Comparison of ENCODE assay signal across 18 cellular contexts in genomic region chr2:3236300-3236699, GRCh38.
A peak's percentile ranks its signal among the peaks of the same experiment; 100 is the strongest.
DNase-seq lines count a peak whose midpoint lies in the region; ATAC-seq and TF ChIP-seq lines count a peak whose summit lies in the region.
"Had no signal": no experiment of that assay in that cellular context is flagged by ENCODE, and none has a peak within 500 bp of the region (broad histone marks: within the 10 kb centered on the region; RNA-seq: fewer than 3 reads in every experiment).

No MANE protein-coding gene starts in this region.

- POLR2A ChIA-PET in activated CD8-positive, alpha-beta T cell treated with anti-CD3 and anti-CD28 coated beads, Interleukin-2, amount 10 ng/mL, durations not matched to agents 7 days and 5 days (lab: Charles Lee), result no interaction called here
- POLR2A ChIA-PET in activated CD8-positive, alpha-beta T cell treated with anti-CD3 and anti-CD28 coated beads for 36 hours (lab: Charles Lee), result interaction anchor here (0.9 kb wide), 1 partner anchor 143 kb away, joined by 3 read pairs; the partner anchor contains the start of gene TRAPPC12

- intact Hi-C loops in activated CD8-positive, alpha-beta T cell treated with anti-CD3 and anti-CD28 coated beads for 36 hours (cut with micrococcal nuclease), result no loop called here

- H3K36me3 Mint-ChIP-seq in activated CD8-positive, alpha-beta T cell treated with anti-CD3 and anti-CD28 coated beads, Interleukin-2, amount 10 ng/mL, durations not matched to agents 7 days and 5 days (ENCODE audit: low read depth), result peaks cover 34% of the 10 kb centered on the region
- peaks cover 25% of the 10 kb centered on the region for H3K36me3 Mint-ChIP-seq in activated CD8-positive, alpha-beta T cell treated with anti-CD3 and anti-CD28 coated beads for 36 hours (ENCODE audit: low read depth)
- peaks cover 0 to 13% (median 11%) of the 10 kb centered on the region in 3 experiments; a peak in 5 of 7 replicates for H3K36me3 Mint-ChIP-seq in H9 (ENCODE audit: insufficient read depth in 1 of 3, low read depth in 3 of 3)
- peaks cover 5% of the 10 kb centered on the region for H3K36me3 Mint-ChIP-seq in stimulated activated effector memory CD8-positive, alpha-beta T cell treated with anti-CD3 and anti-CD28 coated beads, Interleukin-12 subunit alpha, Interleukin-12 subunit beta, amount 100 ng/mL, for 72 hours

- H3K4ac ChIP-seq in H9 (ENCODE audit: low read depth, low read length), result no peak overlapping the region

- no peak overlapping the region for H4K5ac ChIP-seq in H9 (ENCODE audit: insufficient read length, low read depth, low read length)

- H3K4me3 ChIP-seq in epithelial cell of esophagus (ENCODE audit: low read length), result no peak overlapping the region
- H3K4me3 ChIP-seq: GM23248 had no signal

- H3K23me2 ChIP-seq in H9 (ENCODE audit: insufficient read length, low read depth, low read length, poor library complexity, severe bottlenecking), result no peaks in the 10 kb centered on the region

- no peak overlapping the region for H2AK5ac ChIP-seq in H9 (ENCODE audit: insufficient read length, low read length)

- H3K9me3 ChIP-seq in H9 (ENCODE audit: control insufficient read depth, low read depth, low read length), result no peaks in the 10 kb centered on the region

- H3K23ac ChIP-seq in H9 (ENCODE audit: insufficient read length, low read depth, low read length), result no peak overlapping the region

- H3K9me3 Mint-ChIP-seq in activated CD8-positive, alpha-beta T cell treated with anti-CD3 and anti-CD28 coated beads, Interleukin-2, amount 10 ng/mL, durations not matched to agents 7 days and 5 days (ENCODE audit: insufficient read depth), result no peaks in the 10 kb centered on the region
- no peaks in the 10 kb centered on the region for H3K9me3 Mint-ChIP-seq in activated CD8-positive, alpha-beta T cell treated with anti-CD3 and anti-CD28 coated beads for 36 hours
- peaks cover 2 to 6% of the 10 kb centered on the region in 2 experiments; a peak in 3 of 5 replicates for H3K9me3 Mint-ChIP-seq in H9
- H3K9me3 Mint-ChIP-seq in stimulated activated effector memory CD8-positive, alpha-beta T cell treated with anti-CD3 and anti-CD28 coated beads, Interleukin-12 subunit alpha, Interleukin-12 subunit beta, amount 100 ng/mL, for 72 hours, result no peaks in the 10 kb centered on the region

- H2BK5ac ChIP-seq in H9 (ENCODE audit: insufficient read length, low read length), result no peak overlapping the region

- no peak overlapping the region for H4K91ac ChIP-seq in H9 (ENCODE audit: insufficient read length, low read depth, low read length)

- no peak overlapping the region for H3K14ac ChIP-seq in H9 (ENCODE audit: insufficient read depth, low read length)

- no peaks in the 10 kb centered on the region for H3K79me1 ChIP-seq in H9 (ENCODE audit: insufficient read depth, low read depth, low read length, poor library complexity, severe bottlenecking)

- no peaks in the 10 kb centered on the region for H3K79me2 ChIP-seq in H9 (ENCODE audit: insufficient read depth, low read length)

- no peaks in the 10 kb centered on the region for H3K4me1 ChIP-seq in H9 (ENCODE audit: insufficient read depth, low read length)

- H3K4me2 ChIP-seq in H9 (ENCODE audit: insufficient read depth, insufficient read length, low read length), result no peak overlapping the region
- H3K4me2 ChIP-seq: KMS-11 had no signal

- peaks cover 15% of the 10 kb centered on the region for H3K4me1 Mint-ChIP-seq in activated CD8-positive, alpha-beta T cell treated with anti-CD3 and anti-CD28 coated beads, Interleukin-2, amount 10 ng/mL, durations not matched to agents 7 days and 5 days (ENCODE audit: low read depth)
- H3K4me1 Mint-ChIP-seq in activated CD8-positive, alpha-beta T cell treated with anti-CD3 and anti-CD28 coated beads for 36 hours (ENCODE audit: low read depth), result peaks cover 16% of the 10 kb centered on the region
- H3K4me1 Mint-ChIP-seq in H9, result peaks cover 0 to 6% of the 10 kb centered on the region in 2 experiments; a peak in 1 of 4 replicates
- peaks cover 20% of the 10 kb centered on the region for H3K4me1 Mint-ChIP-seq in stimulated activated effector memory CD8-positive, alpha-beta T cell treated with anti-CD3 and anti-CD28 coated beads, Interleukin-12 subunit alpha, Interleukin-12 subunit beta, amount 100 ng/mL, for 72 hours

- H3K27ac ChIP-seq in H9 (ENCODE audit: insufficient read length, low read depth, low read length), result no peak overlapping the region
- H3K27ac ChIP-seq: C4-2B, GM23248 had no signal

- peak overlapping the region; percentile 19 for H3K27ac Mint-ChIP-seq in activated CD8-positive, alpha-beta T cell treated with anti-CD3 and anti-CD28 coated beads, Interleukin-2, amount 10 ng/mL, durations not matched to agents 7 days and 5 days
- no peak overlapping the region for H3K27ac Mint-ChIP-seq in activated CD8-positive, alpha-beta T cell treated with anti-CD3 and anti-CD28 coated beads for 36 hours
- peak overlapping the region in 2 of 3 experiments; percentile 35 to 71; a peak in 1 of 7 replicates for H3K27ac Mint-ChIP-seq in H9
- peak overlapping the region; percentile 54 for H3K27ac Mint-ChIP-seq in stimulated activated effector memory CD8-positive, alpha-beta T cell treated with anti-CD3 and anti-CD28 coated beads, Interleukin-12 subunit alpha, Interleukin-12 subunit beta, amount 100 ng/mL, for 72 hours

- H3K18ac ChIP-seq in H9 (ENCODE audit: insufficient read length, low read depth, low read length), result no peak overlapping the region

- H3K9ac ChIP-seq in H9 (ENCODE audit: extremely low read depth, insufficient read length, low read length), result no peak overlapping the region
- H3K9ac ChIP-seq: GM23248, KMS-11 had no signal

- no peak for DNase-seq in activated CD8-positive, alpha-beta T cell treated with anti-CD3 and anti-CD28 coated beads, Interleukin-2, amount 10 ng/mL, durations not matched to agents 7 days and 5 days
- DNase-seq in activated CD8-positive, alpha-beta T cell treated with anti-CD3 and anti-CD28 coated beads for 36 hours, result no peak
- no peak for DNase-seq in H9
- DNase-seq in epithelial cell of esophagus (ENCODE audit: low read depth), result peak; percentile 19
- no peak for DNase-seq in stimulated activated effector memory CD8-positive, alpha-beta T cell treated with anti-CD3 and anti-CD28 coated beads, Interleukin-12 subunit alpha, Interleukin-12 subunit beta, amount 100 ng/mL, for 72 hours (ENCODE audit: low spot score in 2 of 2)
- no peak for DNase-seq in omental fat pad (ENCODE audit: low spot score)
- DNase-seq in SK-N-DZ (ENCODE audit: low spot score), result no peak
- DNase-seq: DMS 273 treated with DMSO at 0.1 percent for 48 hours, GDM1, GM23248, NCI-H1092, NCI-H146, NCI-H2081, NCI-H510A, NCI-H774 had no signal

- no peak overlapping the region for H2AFZ ChIP-seq in H9 (ENCODE audit: low read length)
- H2AFZ ChIP-seq: GM23248 had no signal

- no peak for ATAC-seq in activated CD8-positive, alpha-beta T cell treated with anti-CD3 and anti-CD28 coated beads, Interleukin-2, amount 10 ng/mL, durations not matched to agents 7 days and 5 days
- no peak for ATAC-seq in activated CD8-positive, alpha-beta T cell treated with anti-CD3 and anti-CD28 coated beads for 36 hours
- no peak for ATAC-seq in stimulated activated effector memory CD8-positive, alpha-beta T cell treated with anti-CD3 and anti-CD28 coated beads, Interleukin-12 subunit alpha, Interleukin-12 subunit beta, amount 100 ng/mL, for 72 hours
- no peak for ATAC-seq in omental fat pad (ENCODE audit: low FRiP score)
- ATAC-seq in HG03280 (IDR thresholded peaks at IDR 0.05; ENCODE audit: unreplicated experiment), result no peak

- no peak overlapping the region for H4K8ac ChIP-seq in H9 (replicated peaks; ENCODE audit: insufficient read length, low read depth, low read length)

- no peak overlapping the region for H3K56ac ChIP-seq in H9 (ENCODE audit: insufficient read length, low read depth, low read length)

- no peak overlapping the region for H3T11ph ChIP-seq in H9 (ENCODE audit: low read length)

- no peak overlapping the region for H3K4me3 Mint-ChIP-seq in activated CD8-positive, alpha-beta T cell treated with anti-CD3 and anti-CD28 coated beads, Interleukin-2, amount 10 ng/mL, durations not matched to agents 7 days and 5 days
- H3K4me3 Mint-ChIP-seq in activated CD8-positive, alpha-beta T cell treated with anti-CD3 and anti-CD28 coated beads for 36 hours, result no peak overlapping the region
- no peak overlapping the region for H3K4me3 Mint-ChIP-seq in H9
- no peak overlapping the region for H3K4me3 Mint-ChIP-seq in stimulated activated effector memory CD8-positive, alpha-beta T cell treated with anti-CD3 and anti-CD28 coated beads, Interleukin-12 subunit alpha, Interleukin-12 subunit beta, amount 100 ng/mL, for 72 hours

- TF ChIP-seq CTCF in activated CD8-positive, alpha-beta T cell treated with anti-CD3 and anti-CD28 coated beads for 36 hours (IDR thresholded peaks at IDR 0.05), result no peak
- TF ChIP-seq CTCF in H9 (conservative IDR thresholded peaks at IDR 0.05) (no peak), epithelial cell of esophagus (IDR thresholded peaks at IDR 0.05; ENCODE audit: insufficient read depth, low read depth, low read length, missing control alignments) (no peak), omental fat pad (IDR thresholded peaks at IDR 0.05) (no peak)

- no peak overlapping the region for H2BK120ac ChIP-seq in H9 (ENCODE audit: low read depth, low read length, poor library complexity, severe bottlenecking)

- no peak overlapping the region for H2BK20ac ChIP-seq in H9 (ENCODE audit: low read depth, low read length, poor library complexity, severe bottlenecking)

- no peaks in the 10 kb centered on the region for H4K20me1 ChIP-seq in H9 (ENCODE audit: control insufficient read depth, insufficient read depth, insufficient read length)

- no peaks in the 10 kb centered on the region for H3K27me3 ChIP-seq in H9 (ENCODE audit: insufficient read depth, low read length)

- H3K27me3 Mint-ChIP-seq in activated CD8-positive, alpha-beta T cell treated with anti-CD3 and anti-CD28 coated beads, Interleukin-2, amount 10 ng/mL, durations not matched to agents 7 days and 5 days (ENCODE audit: low read depth), result no peaks in the 10 kb centered on the region
- no peaks in the 10 kb centered on the region for H3K27me3 Mint-ChIP-seq in activated CD8-positive, alpha-beta T cell treated with anti-CD3 and anti-CD28 coated beads for 36 hours
- no peaks in the 10 kb centered on the region for H3K27me3 Mint-ChIP-seq in H9 (ENCODE audit: low read depth)

- CTCF ChIA-PET in activated CD8-positive, alpha-beta T cell treated with anti-CD3 and anti-CD28 coated beads, Interleukin-2, amount 10 ng/mL, durations not matched to agents 7 days and 5 days (lab: Charles Lee), result interaction anchor here (1.0 kb wide), 1 partner anchor 10 kb away, joined by 3 read pairs; no protein-coding TSS in a partner anchor
- CTCF ChIA-PET in activated CD8-positive, alpha-beta T cell treated with anti-CD3 and anti-CD28 coated beads for 36 hours (lab: Charles Lee), result interaction anchor here (1.7 kb wide), 2 partner anchors 13 to 20 kb away, joined by 3 to 6 read pairs; no protein-coding TSS in a partner anchor

- no peak overlapping the region for H2BK12ac ChIP-seq in H9 (ENCODE audit: insufficient read length, low read depth, low read length)

- WGBS in H9 (ENCODE audit: extremely low coverage, insufficient read length, low lambda C conversion rate), result no CpG with 5 or more reads among the region's 6 CpGs

- H2BK15ac ChIP-seq in H9 (ENCODE audit: low read depth, low read length), result no peak overlapping the region
